Comparison of ENCODE assay signal across 8 cellular contexts in genomic region chr3:141368062-141368924, GRCh38. TPM values are rescaled to one million over a fixed set of nuclear protein-coding genes. Genes with fewer than 3 reads are reported as not detected.
DNase-seq lines count a peak whose midpoint lies in the region; ATAC-seq and TF ChIP-seq lines count a peak whose summit lies in the region.

Gene ZBTB38, plus strand, starts transcription at chr3:141368504. Its CDS starts 73,885 bp downstream, at chr3:141442389.

- TF ChIP-seq CTCF in ascending aorta (IDR thresholded peaks at IDR 0.05) (no peak), right atrium auricular region (IDR thresholded peaks at IDR 0.05) (no peak)

- H3K27me3 ChIP-seq in Karpas-422 (ENCODE audit: low read length) = no peaks in the 10 kb centered on the region
- no peaks in the 10 kb centered on the region for H3K27me3 ChIP-seq in ascending aorta
- no peaks in the 10 kb centered on the region for H3K27me3 ChIP-seq in right atrium auricular region
- H3K27me3 ChIP-seq in trophoblast cell (ENCODE audit: insufficient read depth, low read length) = no peaks in the 10 kb centered on the region

- WGBS in trophoblast cell (ENCODE audit: extremely low coverage, insufficient coverage, insufficient read length) = no CpG with 5 or more reads among the region's 26 CpGs

- no peaks in the 10 kb centered on the region for H3K9me2 ChIP-seq in Karpas-422 (replicated peaks; ENCODE audit: insufficient read depth, low read length)

- H4K8ac ChIP-seq in trophoblast cell (ENCODE audit: low read depth, low read length) = peak within 1 kb of the TSS; percentile 97

- H4K91ac ChIP-seq in trophoblast cell (ENCODE audit: low read depth, low read length) = peak within 1 kb of the TSS; percentile 97

- H3K4me3 ChIP-seq in Karpas-422 (ENCODE audit: low read length) (no peak within 1 kb of the TSS), ascending aorta (peak within 1 kb of the TSS; percentile 52 to 61), right atrium auricular region (peak within 1 kb of the TSS; percentile 30 to 35), trophoblast cell (ENCODE audit: low read depth, low read length) (no peak within 1 kb of the TSS)

- H2AK5ac ChIP-seq in trophoblast cell (ENCODE audit: low read length) = peak within 1 kb of the TSS; percentile 97

- no peak for ATAC-seq in HG03354 (IDR thresholded peaks at IDR 0.05; ENCODE audit: poor library complexity, severe bottlenecking, unreplicated experiment)

- H3K4me1 ChIP-seq in Karpas-422 (ENCODE audit: low read length) = peaks cover 10% of the 10 kb centered on the region
- peaks cover 6 to 37% of the 10 kb centered on the region in 2 donors for H3K4me1 ChIP-seq in ascending aorta
- H3K4me1 ChIP-seq in right atrium auricular region = peaks cover 0 to 41% of the 10 kb centered on the region in 2 donors
- peaks cover 21 to 22% of the 10 kb centered on the region in 2 experiments for H3K4me1 ChIP-seq in trophoblast cell (ENCODE audit: control insufficient read depth in 1 of 2, insufficient read depth in 2 of 2, low read length in 2 of 2)

- peak within 1 kb of the TSS; percentile 99 for H3K14ac ChIP-seq in trophoblast cell (ENCODE audit: low read length)

- H3K4ac ChIP-seq in trophoblast cell (ENCODE audit: low read depth, low read length) = peak within 1 kb of the TSS; percentile 83

- no peaks in the 10 kb centered on the region for H3K36me3 ChIP-seq in Karpas-422 (ENCODE audit: insufficient read depth, low read length)
- peaks cover 0 to 7% of the 10 kb centered on the region in 2 donors for H3K36me3 ChIP-seq in ascending aorta
- no peaks in the 10 kb centered on the region for H3K36me3 ChIP-seq in right atrium auricular region
- peaks cover 0 to 2% of the 10 kb centered on the region in 2 experiments for H3K36me3 ChIP-seq in trophoblast cell (ENCODE audit: control insufficient read depth in 1 of 2, insufficient read depth in 2 of 2, low read length in 2 of 2)

- peak within 1 kb of the TSS; percentile 87 for H3K18ac ChIP-seq in trophoblast cell (ENCODE audit: low read length)

- H2BK5ac ChIP-seq in trophoblast cell (ENCODE audit: low read depth, low read length, poor library complexity) = peak within 1 kb of the TSS; percentile 97

- no peak within 1 kb of the TSS for H3K27ac ChIP-seq in Karpas-422 (ENCODE audit: low read length)
- peak within 1 kb of the TSS; percentile 98 to 99 for H3K27ac ChIP-seq in ascending aorta
- peak within 1 kb of the TSS; percentile 90 to 91 for H3K27ac ChIP-seq in right atrium auricular region
- peak within 1 kb of the TSS; percentile 97 for H3K27ac ChIP-seq in trophoblast cell (ENCODE audit: low read depth, low read length)

- peak within 1 kb of the TSS; percentile 91 for H2BK120ac ChIP-seq in trophoblast cell (ENCODE audit: insufficient read depth, low read length, poor library complexity)

- peak within 1 kb of the TSS; percentile 93 for H2BK12ac ChIP-seq in trophoblast cell (ENCODE audit: low read length)

- no peaks in the 10 kb centered on the region for H4K20me1 ChIP-seq in Karpas-422 (ENCODE audit: insufficient read depth, low read depth, low read length)

- H3K4me2 ChIP-seq in Karpas-422 (ENCODE audit: low read depth, low read length, poor library complexity, severe bottlenecking) (no peak within 1 kb of the TSS), trophoblast cell (ENCODE audit: low read length) (peak within 1 kb of the TSS; percentile 49)

- no peaks in the 10 kb centered on the region for H3K9me3 ChIP-seq in Karpas-422 (ENCODE audit: low read length)
- H3K9me3 ChIP-seq in ascending aorta = no peaks in the 10 kb centered on the region
- H3K9me3 ChIP-seq in right atrium auricular region = peaks cover 0 to 6% of the 10 kb centered on the region in 2 donors
- H3K9me3 ChIP-seq in trophoblast cell (ENCODE audit: insufficient read depth, low read depth, low read length) = no peaks in the 10 kb centered on the region

- no peak within 1 kb of the TSS for H3K23ac ChIP-seq in trophoblast cell (ENCODE audit: low read length)

- DNase-seq in DMS153 treated with DMSO at 0.1 percent for 48 hours (lab: John Stamatoyannopoulos, UW; ENCODE audit: unreplicated experiment) (peak; percentile 30), Karpas-422 (no peak), ascending aorta (ENCODE audit: low spot score in 2 of 2) (peak; percentile 86 to 98), right atrium auricular region (ENCODE audit: low spot score) (peak; percentile 97), trophoblast cell (peak; percentile 96 to 97), cortex of kidney (lab: John Stamatoyannopoulos, UW) (no peak), DMS79 (lab: John Stamatoyannopoulos, UW) (no peak)

- H3K79me1 ChIP-seq in trophoblast cell (ENCODE audit: low read length) = peaks cover 23% of the 10 kb centered on the region

- H3K79me2 ChIP-seq in Karpas-422 (ENCODE audit: low read length) (no peaks in the 10 kb centered on the region), trophoblast cell (ENCODE audit: control insufficient read depth, insufficient read depth, low read length, poor library complexity) (peaks cover 7% of the 10 kb centered on the region)

- H4K12ac ChIP-seq in trophoblast cell (ENCODE audit: low read depth, low read length) = peak within 1 kb of the TSS; percentile 86

- peak within 1 kb of the TSS; percentile 89 for H2AFZ ChIP-seq in Karpas-422 (ENCODE audit: low read length)
- H2AFZ ChIP-seq in trophoblast cell (ENCODE audit: insufficient read depth, low read length, poor library complexity) = peak within 1 kb of the TSS; percentile 87

- no peak within 1 kb of the TSS for H3K9ac ChIP-seq in Karpas-422 (ENCODE audit: low read length)
- peak within 1 kb of the TSS; percentile 72 for H3K9ac ChIP-seq in trophoblast cell (ENCODE audit: low read length)

- intact Hi-C loops in ascending aorta (cut with DNase I) = loop anchor here (1.0 to 5.0 kb wide), 5 partner anchors 35 to 909 kb away; no protein-coding TSS in a partner anchor

RNA-seq across cellular contexts. Expression of gene ZBTB38, which starts in this region (rescaled TPM):
- 18.0 and 38.0 TPM in 2 replicates for total RNA-seq in Karpas-422 (2014; rRNA removed; shearing (Covaris generic); ENCODE audit: low replicate concordance)
- total RNA-seq in ascending aorta = 101 TPM
- total RNA-seq in right atrium auricular region = 100 to 1,000 TPM; 120 to 127 TPM
- polyA plus RNA-seq in trophoblast cell (2013) = 38.2 and 38.5 TPM in 2 replicates

Comparison
In these comparisons a context has a peak if more than half of its experiments do, and no peak if none do; other contexts are left out.
1. DNase-seq: peak in DMS153 treated with DMSO at 0.1 percent for 48 hours (single experiment), ascending aorta (2 of 2), right atrium auricular region (single experiment) and trophoblast cell (2 of 2); none in Karpas-422 (single experiment), cortex of kidney (single experiment) and DMS79 (single experiment).
2. H3K4me3 ChIP-seq: peak in ascending aorta (2 of 2) and right atrium auricular region (2 of 2); none in Karpas-422 (single experiment) and trophoblast cell (single experiment).